ENCODE assay signal across 24 cellular contexts in genomic region chr5:120567921-120568320, GRCh38.
"Had no signal": no experiment of that assay in that cellular context is flagged by ENCODE, and none has a peak within 500 bp of the region (broad histone marks: within the 10 kb centered on the region; RNA-seq: fewer than 3 reads in every experiment).

No MANE protein-coding gene starts in this region.

- ATAC-seq: effector memory CD8-positive, alpha-beta T cell; left cardiac atrium; lower lobe of right lung; psoas muscle; sciatic nerve; stimulated activated memory B cell treated with anti-CD40 and anti-IgM and Interleukin-4, amounts not matched to agents 10 μg/mL and 1 μg/mL and 100 μg/mL, for 72 hours; stimulated activated naive CD8-positive, alpha-beta T cell treated with anti-CD3 and anti-CD28 coated beads, Interleukin-15, amount 100 ng/mL, for 72 hours had no signal

- H3K4me2 ChIP-seq: hepatocyte had no signal

- H3K27me3 ChIP-seq: esophagus muscularis mucosa, hepatocyte, spleen, testis, tibial nerve had no signal

- H3K4me3 ChIP-seq: esophagus muscularis mucosa, hepatocyte, left ventricle myocardium inferior, lower lobe of right lung, psoas muscle, spleen, testis, tibial nerve had no signal

- H3K36me3 ChIP-seq: esophagus muscularis mucosa, left ventricle myocardium inferior, lower lobe of right lung, spleen, tibial nerve had no signal

- FAIRE-seq: kidney had no signal

- H3K9me3 ChIP-seq: esophagus muscularis mucosa, left ventricle myocardium inferior, lower lobe of right lung, psoas muscle, testis, tibial nerve had no signal

- H3K27ac ChIP-seq: epithelial cell of prostate, esophagus muscularis mucosa, hepatocyte, left ventricle myocardium inferior, lower lobe of right lung, psoas muscle, spleen, testis, tibial nerve had no signal

- DNase-seq: effector memory CD8-positive, alpha-beta T cell; foreskin melanocyte; head of caudate nucleus; kidney; left cardiac atrium; left ventricle myocardium inferior; lower lobe of right lung; mesenchymal stem cell; naive B cell; nephron progenitor cell; psoas muscle; retina; spleen; stimulated activated CD4-positive, alpha-beta T cell treated with anti-CD3 and anti-CD28 coated beads, Interleukin-15, amount 100 ng/mL, for 24 hours; stimulated activated CD4-positive, alpha-beta T cell treated with anti-CD3 and anti-CD28 coated beads, Interleukin-1b, Interleukin-23, amount 100 ng/mL, for 48 hours; stimulated activated CD4-positive, alpha-beta T cell treated with anti-CD3 and anti-CD28 coated beads, Interleukin-4, amount 100 ng/mL, for 24 hours; stimulated activated naive CD8-positive, alpha-beta T cell treated with anti-CD3 and anti-CD28 coated beads, Interleukin-15, amount 100 ng/mL, for 72 hours; testis had no signal

- H2AFZ ChIP-seq: hepatocyte had no signal

- H3K4me1 ChIP-seq: esophagus muscularis mucosa, left ventricle myocardium inferior, lower lobe of right lung, psoas muscle, spleen, testis, tibial nerve had no signal

- H3K79me2 ChIP-seq: hepatocyte had no signal
